ENCODE assay signal across 9 cellular contexts in genomic region chr1:26960625-26960966, GRCh38. TPM values are rescaled to one million over a fixed set of nuclear protein-coding genes. Genes with fewer than 3 reads are reported as not detected.
A peak's percentile ranks its signal among the peaks of the same experiment; 100 is the strongest.
DNase-seq lines count a peak whose midpoint lies in the region; ATAC-seq, FAIRE-seq and TF ChIP-seq lines count a peak whose summit lies in the region.
"Had no signal": no experiment of that assay in that cellular context is flagged by ENCODE, and none has a peak within 500 bp of the region (broad histone marks: within the 10 kb centered on the region; RNA-seq: fewer than 3 reads in every experiment).

No MANE protein-coding gene starts in this region.

- peaks cover 25% of the 10 kb centered on the region for H3K4me1 ChIP-seq in A549
- peaks cover 5 to 19% of the 10 kb centered on the region in 2 donors for H3K4me1 ChIP-seq in duodenal mucosa (ENCODE audit: control insufficient read depth in 1 of 2, insufficient read depth in 2 of 2, low read length in 2 of 2)
- peaks cover 20% of the 10 kb centered on the region for H3K4me1 ChIP-seq in mucosa of stomach (ENCODE audit: control insufficient read depth, insufficient read depth, low read length)

- peaks cover 0 to 6% (median 2%) of the 10 kb centered on the region in 3 donors for H3K9me3 Mint-ChIP-seq in IgD-negative memory B cell

- H3K27me3 Mint-ChIP-seq in IgD-negative memory B cell, result peaks cover 12% of the 10 kb centered on the region

- peak overlapping the region; percentile 84 to 94 for H3K9ac ChIP-seq in duodenal mucosa (ENCODE audit: low read depth in 1 of 2, low read length in 2 of 2)
- peak overlapping the region; percentile 87 for H3K9ac ChIP-seq in mucosa of stomach (ENCODE audit: low read length)

- H3K9me3 ChIP-seq in A549 (no peaks in the 10 kb centered on the region), duodenal mucosa (ENCODE audit: control insufficient read depth in 1 of 2, low read length in 2 of 2) (no peaks in the 10 kb centered on the region), mucosa of stomach (ENCODE audit: control insufficient read depth, low read length) (no peaks in the 10 kb centered on the region)

- TF ChIP-seq POLR2A in A549 (IDR thresholded peaks at IDR 0.05; ENCODE audit: low read length), result no peak

- no peak for TF ChIP-seq CTCF in A549 (IDR thresholded peaks at IDR 0.05)

- TF ChIP-seq EP300 in A549 (IDR thresholded peaks at IDR 0.05), result no peak

- H3K27me3 ChIP-seq in duodenal mucosa (ENCODE audit: control insufficient read depth in 1 of 2, insufficient read depth in 2 of 2, low read length in 2 of 2) (peaks cover 0 to 7% of the 10 kb centered on the region in 2 donors), mucosa of stomach (ENCODE audit: control insufficient read depth, insufficient read depth, low read length) (peaks cover 14% of the 10 kb centered on the region)

- H3K27ac Mint-ChIP-seq in IgD-negative memory B cell, result peak overlapping the region; percentile 21 to 91 (median 76)

- peak in 1 of 2 experiments; percentile 16; a peak in 1 of 6 replicates for ATAC-seq in A549
- no peak for ATAC-seq in HG03280 (IDR thresholded peaks at IDR 0.05; ENCODE audit: unreplicated experiment)

- no peak overlapping the region for H3K4me3 ChIP-seq in A549
- peak overlapping the region; percentile 89 to 91 for H3K4me3 ChIP-seq in duodenal mucosa (ENCODE audit: low read depth in 1 of 2, low read length in 2 of 2)
- peak overlapping the region; percentile 62 for H3K4me3 ChIP-seq in mucosa of stomach (ENCODE audit: low read length)

- DNase-seq in A549 (ENCODE audit: low read depth in 1 of 2, low spot score in 1 of 2) (no peak), putamen (ENCODE audit: low spot score) (no peak), D341Med (ENCODE audit: low spot score) (no peak), GM19238 (ENCODE audit: insufficient read length, low spot score) (no peak)
- DNase-seq: NCI-H187 treated with DMSO at 0.1 percent for 48 hours had no signal

- CTCF ChIA-PET in A549 (lab: Yijun Ruan, JAX), result interaction anchor here (1.5 to 3.0 kb wide), 3 partner anchors 9 to 86 kb away, joined by 5 to 16 read pairs (median 5); no protein-coding TSS in a partner anchor

- H3K4me3 Mint-ChIP-seq in IgD-negative memory B cell, result peak overlapping the region; percentile 78 to 94 (median 90)

- TF ChIP-seq RAD21 in A549 (conservative IDR thresholded peaks at IDR 0.05 in 1 of 2, IDR thresholded peaks at IDR 0.05 in 1 of 2), result no peak

- no peak overlapping the region; the same call in 1 of the 3 replicates for H3K4me2 ChIP-seq in A549

- H3K4me1 Mint-ChIP-seq in IgD-negative memory B cell, result peaks cover 2 to 15% (median 4%) of the 10 kb centered on the region in 3 donors

- FAIRE-seq in A549 (lab: Jason Lieb, UNC), result no peak

- H3K27ac ChIP-seq in A549 (peak overlapping the region; percentile 48 to 73; a peak in 4 of 6 replicates), duodenal mucosa (ENCODE audit: low read depth, low read length) (no peak overlapping the region)

- WGBS in A549 (ENCODE audit: missing lambda C conversion rate), result 82% methylated on average over 3 of the region's 3 CpGs

- H3K36me3 Mint-ChIP-seq in IgD-negative memory B cell, result peaks cover 8% of the 10 kb centered on the region

- POLR2A ChIA-PET in A549 (lab: Yijun Ruan, JAX), result no interaction called here

- no peaks in the 10 kb centered on the region for H3K36me3 ChIP-seq in duodenal mucosa (ENCODE audit: control insufficient read depth in 1 of 2, insufficient read depth in 2 of 2, low read length in 2 of 2)
- no peaks in the 10 kb centered on the region for H3K36me3 ChIP-seq in mucosa of stomach (ENCODE audit: control insufficient read depth, insufficient read depth, low read length)

TF ChIP-seq in A549, 52 proteins besides CTCF, POLR2A, EP300 and RAD21:
- TF ChIP-seq ESRRA (IDR thresholded peaks at IDR 0.05; ENCODE audit: borderline replicate concordance, low read length), result no peak
- TF ChIP-seq HOXB5 (CRISPR knock-in tag; IDR thresholded peaks at IDR 0.05), result no peak
- no peak for TF ChIP-seq TFCP2L1 (CRISPR knock-in tag; IDR thresholded peaks at IDR 0.05)
- no peak for TF ChIP-seq KDM1A (IDR thresholded peaks at IDR 0.05; ENCODE audit: low read depth)
- no peak for TF ChIP-seq TP53 (CRISPR knock-in tag; IDR thresholded peaks at IDR 0.05)
- TF ChIP-seq MAZ (IDR thresholded peaks at IDR 0.05; ENCODE audit: borderline replicate concordance, low read depth, low read length), result no peak
- no peak for TF ChIP-seq RFX5 (IDR thresholded peaks at IDR 0.05)
- no peak for TF ChIP-seq REST (IDR thresholded peaks at IDR 0.05)
- TF ChIP-seq CBX2 (IDR thresholded peaks at IDR 0.05; ENCODE audit: borderline replicate concordance, low read depth), result no peak
- TF ChIP-seq CEBPB (IDR thresholded peaks at IDR 0.05), result no peak
- TF ChIP-seq HOXA7 (CRISPR knock-in tag; IDR thresholded peaks at IDR 0.05), result no peak
- no peak for TF ChIP-seq E2F6 (IDR thresholded peaks at IDR 0.05; ENCODE audit: borderline replicate concordance, low read depth)
- TF ChIP-seq SREBF2 (IDR thresholded peaks at IDR 0.05), result no peak
- TF ChIP-seq KDM5A (IDR thresholded peaks at IDR 0.05), result no peak

RNA-seq across cellular contexts. Expression of gene KDF1, which starts 0.3 kb away (rescaled TPM):
- not detected in 2 replicates for polyA plus RNA-seq in A549 (2011; rRNA removed)
- not detected in 2 replicates for polyA plus RNA-seq in A549 (2012; cell fraction: cytosol; rRNA removed)
- not detected in 2 replicates for polyA plus RNA-seq in A549 (2012; cell fraction: nucleus; rRNA removed)
- not detected in 3 replicates for polyA plus RNA-seq in A549 (2017; fragmentation: RNase III; extraction: RNeasy Plus Mini Kit Qiagen cat#74134 plus additional on column Dnase treatment)
- polyA minus RNA-seq in A549 (2011; rRNA and poly(A)+ RNA removed), result 0.15 TPM in 1 of 2 replicates, not detected in the other
- 2.9 TPM for polyA plus RNA-seq in IgD-negative memory B cell

RNA-seq across cellular contexts. Expression of gene TRNP1, which starts 32.9 kb away (rescaled TPM):
- polyA plus RNA-seq in A549 (2011; rRNA removed) (113 and 134 TPM in 2 replicates), A549 (2017; fragmentation: RNase III; extraction: RNeasy Plus Mini Kit Qiagen cat#74134 plus additional on column Dnase treatment) (68.5 to 86.3 TPM (median 73.9 TPM) in 3 replicates), IgD-negative memory B cell (not detected)
- polyA plus RNA-seq in A549 (2012; cell fraction: cytosol; rRNA removed), result 109 and 152 TPM in 2 replicates
- polyA plus RNA-seq in A549 (2012; cell fraction: nucleus; rRNA removed), result 100 and 141 TPM in 2 replicates
- polyA minus RNA-seq in A549 (2011; rRNA and poly(A)+ RNA removed), result 61.4 and 69.2 TPM in 2 replicates

RNA-seq across cellular contexts. Expression of gene NUDC, which starts 39.1 kb away (rescaled TPM):
- 54.8 and 79.0 TPM in 2 replicates for polyA plus RNA-seq in A549 (2011; rRNA removed)
- polyA plus RNA-seq in A549 (2012; cell fraction: cytosol; rRNA removed), result 112 and 137 TPM in 2 replicates
- 50.6 and 56.6 TPM in 2 replicates for polyA plus RNA-seq in A549 (2012; cell fraction: nucleus; rRNA removed)
- 133 to 150 TPM (median 134 TPM) in 3 replicates for polyA plus RNA-seq in A549 (2017; fragmentation: RNase III; extraction: RNeasy Plus Mini Kit Qiagen cat#74134 plus additional on column Dnase treatment)
- 31.3 and 32.5 TPM in 2 replicates for polyA minus RNA-seq in A549 (2011; rRNA and poly(A)+ RNA removed)
- 121 TPM for polyA plus RNA-seq in IgD-negative memory B cell

RNA-seq across cellular contexts. Expression of gene NR0B2, which starts 46.8 kb away (rescaled TPM):
- not detected in 2 replicates for polyA plus RNA-seq in A549 (2011; rRNA removed)
- not detected in 2 replicates for polyA plus RNA-seq in A549 (2012; cell fraction: cytosol; rRNA removed)
- not detected in 2 replicates for polyA plus RNA-seq in A549 (2012; cell fraction: nucleus; rRNA removed)
- polyA plus RNA-seq in A549 (2017; fragmentation: RNase III; extraction: RNeasy Plus Mini Kit Qiagen cat#74134 plus additional on column Dnase treatment), result not detected in 3 replicates
- polyA minus RNA-seq in A549 (2011; rRNA and poly(A)+ RNA removed), result not detected in 2 replicates
- polyA plus RNA-seq in IgD-negative memory B cell, result not detected

RNA-seq across cellular contexts. Expression of gene TENT5B, which starts 52.1 kb away (rescaled TPM):
- polyA plus RNA-seq in A549 (2011; rRNA removed) (0.27 and 0.36 TPM in 2 replicates), A549 (2017; fragmentation: RNase III; extraction: RNeasy Plus Mini Kit Qiagen cat#74134 plus additional on column Dnase treatment) (0.98 to 1.2 TPM (median 1.0 TPM) in 3 replicates), IgD-negative memory B cell (not detected)
- polyA plus RNA-seq in A549 (2012; cell fraction: cytosol; rRNA removed), result 0.94 and 1.0 TPM in 2 replicates
- polyA plus RNA-seq in A549 (2012; cell fraction: nucleus; rRNA removed), result 1.5 and 1.8 TPM in 2 replicates
- polyA minus RNA-seq in A549 (2011; rRNA and poly(A)+ RNA removed), result 0.33 and 0.83 TPM in 2 replicates

Comparison
In these comparisons a context has a peak if more than half of its experiments do, and no peak if none do; other contexts are left out.
1. RNA of gene TRNP1, which starts 32.9 kb away (polyA plus RNA-seq): 68.5 to 152 TPM in A549; not detected in IgD-negative memory B cell (single experiment); every median in the first group is over 10 times any median in the second.